8 cellular contexts compared by ENCODE assay signal in genomic region chr22:21642584-21643448, GRCh38. TPM values are rescaled to one million over a fixed set of nuclear protein-coding genes. Genes with fewer than 3 reads are reported as not detected.
DNase-seq lines count a peak whose midpoint lies in the region; ATAC-seq and TF ChIP-seq lines count a peak whose summit lies in the region.

No MANE protein-coding gene starts in this region.

- peaks cover 6% of the 10 kb centered on the region for H3K27me3 Mint-ChIP-seq in glutamatergic neuron (ENCODE audit: unreplicated experiment)

- peaks cover 14% of the 10 kb centered on the region for H3K4me1 Mint-ChIP-seq in glutamatergic neuron (ENCODE audit: low read depth, unreplicated experiment)

- no peak for ATAC-seq in GM18870 (IDR thresholded peaks at IDR 0.05; ENCODE audit: unreplicated experiment)

- H3K9me3 Mint-ChIP-seq in glutamatergic neuron (ENCODE audit: unreplicated experiment), result peaks cover 2% of the 10 kb centered on the region

- H3K27ac Mint-ChIP-seq in glutamatergic neuron (ENCODE audit: unreplicated experiment), result peak overlapping the region; percentile 64

- TF ChIP-seq CTCF in glutamatergic neuron (IDR thresholded peaks at IDR 0.05; ENCODE audit: partially characterized antibody, unreplicated experiment), result no peak

- H3K4me3 Mint-ChIP-seq in glutamatergic neuron (ENCODE audit: unreplicated experiment), result peak overlapping the region; percentile 85

- H3K36me3 Mint-ChIP-seq in glutamatergic neuron (ENCODE audit: unreplicated experiment), result no peaks in the 10 kb centered on the region

- intact Hi-C loops in posterior cingulate gyrus (cut with DNase I), result no loop called here

- DNase-seq in DMS153 treated with DMSO at 0.1 percent for 48 hours (lab: John Stamatoyannopoulos, UW; ENCODE audit: unreplicated experiment) (peak; percentile 61), HUDEP-2 (lab: John Stamatoyannopoulos, UW; ENCODE audit: unreplicated experiment in 76 of 76) (peak in 54 of 76 experiments; percentile 8 to 67 (median 38)), RKO (ENCODE audit: low spot score) (peak; percentile 79), glutamatergic neuron (peak; percentile 75), posterior cingulate gyrus (peak in 6 of 10 donors; percentile 37 to 91 (median 46)), cerebellar nuclear complex (lab: John Stamatoyannopoulos, UW) (no peak)
- DNase-seq in activated naive CD4-positive, alpha-beta T cell treated with Interleukin-2 at 50 U/mL for 16 hours, result peak; percentile 69

RNA-seq across cellular contexts. Expression of gene SDF2L1, which starts 0.7 kb away (rescaled TPM):
- 24.0 TPM for total RNA-seq in glutamatergic neuron (ENCODE audit: unreplicated experiment)

RNA-seq across cellular contexts. Expression of gene CCDC116, which starts 10.3 kb away (rescaled TPM):
- 0.71 TPM for total RNA-seq in glutamatergic neuron (ENCODE audit: unreplicated experiment)

RNA-seq across cellular contexts. Expression of gene YDJC, which starts 13.0 kb away (rescaled TPM):
- total RNA-seq in glutamatergic neuron (ENCODE audit: unreplicated experiment), result 10.3 TPM

RNA-seq across cellular contexts. Expression of gene PPIL2, which starts 23.0 kb away (rescaled TPM):
- total RNA-seq in glutamatergic neuron (ENCODE audit: unreplicated experiment), result 61.6 TPM

Comparison
In these comparisons a context has a peak if more than half of its experiments do, and no peak if none do; other contexts are left out.
1. DNase-seq: peak in DMS153 treated with DMSO at 0.1 percent for 48 hours (single experiment), HUDEP-2 (54 of 76), RKO (single experiment), activated naive CD4-positive, alpha-beta T cell treated with Interleukin-2 at 50 U/mL for 16 hours (single experiment), glutamatergic neuron (single experiment) and posterior cingulate gyrus (6 of 10); none in cerebellar nuclear complex (0 of 2).